8 cellular contexts compared by ENCODE assay signal in genomic region chr12:96177013-96177412, GRCh38.
DNase-seq lines count a peak whose midpoint lies in the region; ATAC-seq lines count a peak whose summit lies in the region.

No MANE protein-coding gene starts in this region.

- peak; percentile 90 for ATAC-seq in GM18868 (IDR thresholded peaks at IDR 0.05; ENCODE audit: unreplicated experiment)

- peak overlapping the region; percentile 1 for H3K4me3 Mint-ChIP-seq in activated naive CD4-positive, alpha-beta T cell treated with anti-CD3 and anti-CD28 coated beads, Interleukin-2, amount 10 ng/mL, durations not matched to agents 7 days and 5 days

- peaks cover 14% of the 10 kb centered on the region for H3K36me3 Mint-ChIP-seq in activated naive CD4-positive, alpha-beta T cell treated with anti-CD3 and anti-CD28 coated beads, Interleukin-2, amount 10 ng/mL, durations not matched to agents 7 days and 5 days

- peak overlapping the region; percentile 95 for H3K27ac Mint-ChIP-seq in activated naive CD4-positive, alpha-beta T cell treated with anti-CD3 and anti-CD28 coated beads, Interleukin-2, amount 10 ng/mL, durations not matched to agents 7 days and 5 days

- CTCF ChIA-PET in activated naive CD4-positive, alpha-beta T cell treated with anti-CD3 and anti-CD28 coated beads, Interleukin-2, amount 10 ng/mL, durations not matched to agents 7 days and 5 days (lab: Charles Lee), result interaction anchor here (1.3 to 2.5 kb wide), 3 partner anchors 9 to 116 kb away, joined by 7 to 13 read pairs (median 7); no protein-coding TSS in a partner anchor

- DNase-seq in NOMO-1 (lab: John Stamatoyannopoulos, UW; ENCODE audit: unreplicated experiment in 2 of 2), result peak; percentile 80 to 95
- DNase-seq in activated naive CD4-positive, alpha-beta T cell treated with anti-CD3 and anti-CD28 coated beads, Interleukin-2, amount 10 ng/mL, durations not matched to agents 7 days and 5 days, result peak; percentile 73
- DNase-seq in stimulated activated CD4-positive, alpha-beta T cell treated with anti-CD3 and anti-CD28 coated beads, Interleukin-15, amount 100 ng/mL, for 48 hours (ENCODE audit: low read depth in 2 of 2), result peak; percentile 72 to 79
- DNase-seq in NCI-H1930 (lab: John Stamatoyannopoulos, UW), result no peak
- no peak for DNase-seq in posterior cingulate gyrus
- no peak for DNase-seq in NCI-H446 treated with DMSO at 0.1 percent for 48 hours (lab: John Stamatoyannopoulos, UW)
- DNase-seq in DMS 273 treated with DMSO at 0.1 percent for 48 hours (lab: John Stamatoyannopoulos, UW), result no peak

- H3K27me3 Mint-ChIP-seq in activated naive CD4-positive, alpha-beta T cell treated with anti-CD3 and anti-CD28 coated beads, Interleukin-2, amount 10 ng/mL, durations not matched to agents 7 days and 5 days, result peaks cover 8% of the 10 kb centered on the region

- peaks cover 36% of the 10 kb centered on the region for H3K4me1 Mint-ChIP-seq in activated naive CD4-positive, alpha-beta T cell treated with anti-CD3 and anti-CD28 coated beads, Interleukin-2, amount 10 ng/mL, durations not matched to agents 7 days and 5 days

- H3K9me3 Mint-ChIP-seq in activated naive CD4-positive, alpha-beta T cell treated with anti-CD3 and anti-CD28 coated beads, Interleukin-2, amount 10 ng/mL, durations not matched to agents 7 days and 5 days, result peaks cover 39% of the 10 kb centered on the region

- intact Hi-C loops in posterior cingulate gyrus (cut with DNase I), result no loop called here

Comparison
In these comparisons a context has a peak if more than half of its experiments do, and no peak if none do; other contexts are left out.
1. DNase-seq: peak in NOMO-1 (2 of 2), activated naive CD4-positive, alpha-beta T cell treated with anti-CD3 and anti-CD28 coated beads, Interleukin-2, amount 10 ng/mL, durations not matched to agents 7 days and 5 days (single experiment) and stimulated activated CD4-positive, alpha-beta T cell treated with anti-CD3 and anti-CD28 coated beads, Interleukin-15, amount 100 ng/mL, for 48 hours (2 of 2); none in NCI-H1930 (0 of 2), posterior cingulate gyrus (0 of 10), NCI-H446 treated with DMSO at 0.1 percent for 48 hours (single experiment) and DMS 273 treated with DMSO at 0.1 percent for 48 hours (single experiment).